11 cellular contexts compared by ENCODE assay signal in the genomic region with DNA sequence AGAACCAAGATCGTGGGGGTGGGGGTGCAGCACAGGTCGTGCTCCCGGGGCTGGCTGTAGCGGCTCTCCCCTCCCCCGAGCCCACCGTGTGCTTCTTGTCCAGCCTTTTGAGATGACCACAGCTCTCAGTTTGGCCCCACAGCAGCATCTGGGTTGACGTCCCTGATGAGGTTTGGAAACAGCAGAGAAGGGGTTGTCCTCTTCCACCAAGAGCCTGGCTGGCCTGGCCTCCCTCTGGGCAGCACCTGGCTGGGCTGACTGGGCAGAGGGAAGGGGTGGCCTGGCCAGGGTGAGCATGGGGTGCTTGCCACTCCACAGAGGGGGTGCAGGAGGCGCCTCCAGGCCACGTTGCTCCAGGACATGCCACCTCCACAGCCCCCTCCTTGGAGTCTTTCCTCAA.
A peak's percentile ranks its signal among the peaks of the same experiment; 100 is the strongest.
DNase-seq lines count a peak whose midpoint lies in the region; ATAC-seq and TF ChIP-seq lines count a peak whose summit lies in the region.
"Had no signal": no experiment of that assay in that cellular context is flagged by ENCODE, and none has a peak within 500 bp of the region (broad histone marks: within the 10 kb centered on the region; RNA-seq: fewer than 3 reads in every experiment).

No MANE protein-coding gene starts in this region.

- no peaks in the 10 kb centered on the region for H3K27me3 ChIP-seq in gastroesophageal sphincter

- TF ChIP-seq EP300 in gastroesophageal sphincter (IDR thresholded peaks at IDR 0.05), result no peak

- H3K9me3 Mint-ChIP-seq in T-helper 2 cell treated with Interferon-gamma antibody and Interleukin-4, amounts not matched to agents 5 μg/mL and 100 μg/mL, for 36 hours, result no peaks in the 10 kb centered on the region
- H3K9me3 Mint-ChIP-seq in activated T-helper 2 cell treated with anti-CD3 and anti-CD28 coated beads, Interferon-gamma antibody, Interleukin-2, Interleukin-4, amounts not matched to agents 10 μg/mL and 5 μg/mL and 100 μg/mL, durations not matched to agents 14 hours and 24 hours and 36 hours, result no peaks in the 10 kb centered on the region
- H3K9me3 Mint-ChIP-seq in stimulated activated naive CD8-positive, alpha-beta T cell treated with anti-CD3 and anti-CD28 coated beads, Interleukin-15, amount 100 ng/mL, for 72 hours, result no peaks in the 10 kb centered on the region

- H3K27ac ChIP-seq in gastroesophageal sphincter, result peak overlapping the region in 3 of 4 donors; percentile 76 to 82 (median 82)

- TF ChIP-seq POLR2A in gastroesophageal sphincter (IDR thresholded peaks at IDR 0.05), result no peak

- peaks cover 16% of the 10 kb centered on the region for H3K36me3 Mint-ChIP-seq in T-helper 2 cell treated with Interferon-gamma antibody and Interleukin-4, amounts not matched to agents 5 μg/mL and 100 μg/mL, for 36 hours (ENCODE audit: low read depth)
- peaks cover 8% of the 10 kb centered on the region for H3K36me3 Mint-ChIP-seq in activated T-helper 2 cell treated with anti-CD3 and anti-CD28 coated beads, Interferon-gamma antibody, Interleukin-2, Interleukin-4, amounts not matched to agents 10 μg/mL and 5 μg/mL and 100 μg/mL, durations not matched to agents 14 hours and 24 hours and 36 hours (ENCODE audit: low read depth)

- H3K27ac Mint-ChIP-seq in T-helper 2 cell treated with Interferon-gamma antibody and Interleukin-4, amounts not matched to agents 5 μg/mL and 100 μg/mL, for 36 hours, result peak overlapping the region; percentile 97
- peak overlapping the region; percentile 93 for H3K27ac Mint-ChIP-seq in activated T-helper 2 cell treated with anti-CD3 and anti-CD28 coated beads, Interferon-gamma antibody, Interleukin-2, Interleukin-4, amounts not matched to agents 10 μg/mL and 5 μg/mL and 100 μg/mL, durations not matched to agents 14 hours and 24 hours and 36 hours
- H3K27ac Mint-ChIP-seq in stimulated activated naive CD8-positive, alpha-beta T cell treated with anti-CD3 and anti-CD28 coated beads, Interleukin-15, amount 100 ng/mL, for 72 hours, result peak overlapping the region in 1 of 2 donors; percentile 91

- no peak for DNase-seq in T-helper 2 cell treated with Interferon-gamma antibody and Interleukin-4, amounts not matched to agents 5 μg/mL and 100 μg/mL, for 36 hours (ENCODE audit: low spot score)
- DNase-seq in T-helper 2 cell (no peak), NCI-H524 treated with DMSO at 0.1 percent for 48 hours (lab: John Stamatoyannopoulos, UW) (no peak), COR-L47 (lab: John Stamatoyannopoulos, UW) (no peak), Kasumi-1 (lab: John Stamatoyannopoulos, UW) (no peak)
- DNase-seq in activated T-helper 2 cell treated with anti-CD3 and anti-CD28 coated beads, Interferon-gamma antibody, Interleukin-2, Interleukin-4, amounts not matched to agents 10 μg/mL and 5 μg/mL and 100 μg/mL, durations not matched to agents 14 hours and 24 hours and 36 hours (ENCODE audit: low spot score), result no peak
- no peak for DNase-seq in stimulated activated naive CD8-positive, alpha-beta T cell treated with anti-CD3 and anti-CD28 coated beads, Interleukin-15, amount 100 ng/mL, for 72 hours
- DNase-seq: 8988T; activated CD8-positive, alpha-beta memory T cell treated with anti-CD3 and anti-CD28 coated beads for 24 hours; left colon had no signal

- peaks cover 7 to 97% (median 70%) of the 10 kb centered on the region in 3 donors for H3K4me1 ChIP-seq in gastroesophageal sphincter

- TF ChIP-seq CTCF in gastroesophageal sphincter (IDR thresholded peaks at IDR 0.05), result no peak

- peak overlapping the region in 1 of 2 donors; percentile 41 for H3K4me3 ChIP-seq in gastroesophageal sphincter

- no peak for ATAC-seq in gastroesophageal sphincter
- ATAC-seq in stimulated activated naive CD8-positive, alpha-beta T cell treated with anti-CD3 and anti-CD28 coated beads, Interleukin-15, amount 100 ng/mL, for 72 hours, result no peak

- no peaks in the 10 kb centered on the region for H3K36me3 ChIP-seq in gastroesophageal sphincter

- H3K27me3 Mint-ChIP-seq in T-helper 2 cell treated with Interferon-gamma antibody and Interleukin-4, amounts not matched to agents 5 μg/mL and 100 μg/mL, for 36 hours (ENCODE audit: low read depth), result no peaks in the 10 kb centered on the region
- H3K27me3 Mint-ChIP-seq in activated T-helper 2 cell treated with anti-CD3 and anti-CD28 coated beads, Interferon-gamma antibody, Interleukin-2, Interleukin-4, amounts not matched to agents 10 μg/mL and 5 μg/mL and 100 μg/mL, durations not matched to agents 14 hours and 24 hours and 36 hours (ENCODE audit: low read depth), result no peaks in the 10 kb centered on the region
- H3K27me3 Mint-ChIP-seq in stimulated activated naive CD8-positive, alpha-beta T cell treated with anti-CD3 and anti-CD28 coated beads, Interleukin-15, amount 100 ng/mL, for 72 hours, result no peaks in the 10 kb centered on the region

- peaks cover 46% of the 10 kb centered on the region for H3K4me1 Mint-ChIP-seq in T-helper 2 cell treated with Interferon-gamma antibody and Interleukin-4, amounts not matched to agents 5 μg/mL and 100 μg/mL, for 36 hours (ENCODE audit: low read depth)
- H3K4me1 Mint-ChIP-seq in activated T-helper 2 cell treated with anti-CD3 and anti-CD28 coated beads, Interferon-gamma antibody, Interleukin-2, Interleukin-4, amounts not matched to agents 10 μg/mL and 5 μg/mL and 100 μg/mL, durations not matched to agents 14 hours and 24 hours and 36 hours (ENCODE audit: low read depth), result peaks cover 56% of the 10 kb centered on the region
- peaks cover 85% of the 10 kb centered on the region for H3K4me1 Mint-ChIP-seq in stimulated activated naive CD8-positive, alpha-beta T cell treated with anti-CD3 and anti-CD28 coated beads, Interleukin-15, amount 100 ng/mL, for 72 hours

- WGBS in gastroesophageal sphincter (ENCODE audit: low coverage in 1 of 2), 2 donors, result 25% methylated on average over 4 of the region's 9 CpGs; no CpG with 5 or more reads in 1 of the 2 donors

- H3K9me3 ChIP-seq in gastroesophageal sphincter, result no peaks in the 10 kb centered on the region

- peak overlapping the region; percentile 90 for H3K4me3 Mint-ChIP-seq in T-helper 2 cell treated with Interferon-gamma antibody and Interleukin-4, amounts not matched to agents 5 μg/mL and 100 μg/mL, for 36 hours
- peak overlapping the region; percentile 80 for H3K4me3 Mint-ChIP-seq in activated T-helper 2 cell treated with anti-CD3 and anti-CD28 coated beads, Interferon-gamma antibody, Interleukin-2, Interleukin-4, amounts not matched to agents 10 μg/mL and 5 μg/mL and 100 μg/mL, durations not matched to agents 14 hours and 24 hours and 36 hours (ENCODE audit: low read depth)
- peak overlapping the region; percentile 82 to 87 for H3K4me3 Mint-ChIP-seq in stimulated activated naive CD8-positive, alpha-beta T cell treated with anti-CD3 and anti-CD28 coated beads, Interleukin-15, amount 100 ng/mL, for 72 hours

- intact Hi-C loops in activated T-helper 2 cell treated with anti-CD3 and anti-CD28 coated beads, Interferon-gamma antibody, Interleukin-2, Interleukin-4, amounts not matched to agents 10 μg/mL and 5 μg/mL and 100 μg/mL, durations not matched to agents 14 hours and 24 hours and 36 hours (cut with micrococcal nuclease), result loop anchor here (1.0 to 10.0 kb wide), 4 partner anchors 11 to 95 kb away; no protein-coding TSS in a partner anchor
